Comparison of ENCODE assay signal across 16 cellular contexts in the genomic region with DNA sequence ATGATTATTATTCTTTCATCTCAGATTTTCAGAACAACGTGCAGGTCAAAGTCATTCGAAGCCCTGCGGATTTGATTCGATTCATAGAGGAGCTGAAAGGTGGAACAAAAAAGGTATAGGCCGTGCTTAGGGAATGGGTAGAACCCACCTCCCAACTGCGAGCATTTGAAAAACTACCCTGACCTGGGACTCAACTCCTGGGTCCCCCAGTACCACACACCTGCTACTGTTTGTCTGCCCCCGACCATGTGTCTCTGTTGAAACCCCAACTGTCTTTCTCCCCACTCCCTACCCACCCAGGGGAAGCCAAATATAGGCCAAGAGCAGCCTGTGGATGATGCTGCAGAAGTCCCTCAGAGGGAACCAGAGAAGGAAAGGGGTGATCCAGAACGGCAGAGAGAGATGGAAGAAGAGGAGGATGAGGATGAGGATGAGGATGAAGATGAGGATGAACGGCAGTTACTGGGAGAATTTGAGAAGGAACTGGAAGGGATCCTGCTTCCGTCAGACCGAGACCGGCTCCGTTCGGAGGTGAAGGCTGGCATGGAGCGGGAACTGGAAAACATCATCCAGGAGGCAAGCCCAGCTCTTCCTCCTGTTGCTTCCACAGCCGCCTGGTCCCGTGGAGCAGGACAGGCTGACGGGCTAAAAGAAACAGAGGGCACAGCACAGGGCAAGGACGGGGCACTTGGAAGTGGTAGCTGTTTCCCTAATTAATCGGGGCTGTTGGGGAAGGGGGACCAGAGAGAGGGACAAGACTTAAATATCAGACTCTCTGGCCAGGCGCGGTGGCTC. TPM values are rescaled to one million over a fixed set of nuclear protein-coding genes. Genes with fewer than 3 reads are reported as not detected.
DNase-seq lines count a peak whose midpoint lies in the region; ATAC-seq and TF ChIP-seq lines count a peak whose summit lies in the region.
"Had no signal": no experiment of that assay in that cellular context is flagged by ENCODE, and none has a peak within 500 bp of the region (broad histone marks: within the 10 kb centered on the region; RNA-seq: fewer than 3 reads in every experiment).

No MANE protein-coding gene starts in this region.

- CTCF ChIA-PET in activated naive CD4-positive, alpha-beta T cell treated with anti-CD3 and anti-CD28 coated beads for 36 hours (lab: Charles Lee) = interaction anchor here (0.6 to 1.8 kb wide), 4 partner anchors 11 to 217 kb away, joined by 3 to 8 read pairs (median 4); a partner anchor contains a TSS
- CTCF ChIA-PET in HEK293 (lab: Yijun Ruan, JAX) = interaction anchor here (0.7 to 1.0 kb wide), 2 partner anchors 11 to 86 kb away, joined by 3 read pairs; no protein-coding TSS in a partner anchor

- H3K27ac Mint-ChIP-seq in activated naive CD4-positive, alpha-beta T cell treated with anti-CD3 and anti-CD28 coated beads for 36 hours = peak overlapping the region; percentile 36
- peak overlapping the region; percentile 30 to 92 for H3K27ac Mint-ChIP-seq in effector memory CD8-positive, alpha-beta T cell
- H3K27ac Mint-ChIP-seq in type B pancreatic cell = no peak overlapping the region

- H3K36me3 ChIP-seq in HEK293 (ENCODE audit: control insufficient read depth in 2 of 2, insufficient read depth in 1 of 2, low read length in 2 of 2) = peaks cover 14 to 62% of the 10 kb centered on the region in 2 experiments; a peak in 2 of 3 replicates

- ATAC-seq in effector memory CD8-positive, alpha-beta T cell (replicated peaks) = no peak
- ATAC-seq in GM18498 (IDR thresholded peaks at IDR 0.05; ENCODE audit: unreplicated experiment) = no peak

- intact Hi-C loops in activated naive CD4-positive, alpha-beta T cell treated with anti-CD3 and anti-CD28 coated beads for 36 hours (cut with micrococcal nuclease) = no loop called here

- no peak overlapping the region for H3K27ac ChIP-seq in HEK293 (ENCODE audit: extremely low read depth, low read depth, low read length)
- H3K27ac ChIP-seq: RWPE1 had no signal

- no peaks in the 10 kb centered on the region for H3K4me1 Mint-ChIP-seq in activated naive CD4-positive, alpha-beta T cell treated with anti-CD3 and anti-CD28 coated beads for 36 hours (ENCODE audit: low read depth)
- peaks cover 6 to 7% of the 10 kb centered on the region in 2 donors for H3K4me1 Mint-ChIP-seq in effector memory CD8-positive, alpha-beta T cell (ENCODE audit: low read depth in 2 of 2)
- H3K4me1 Mint-ChIP-seq in type B pancreatic cell (ENCODE audit: unreplicated experiment) = no peaks in the 10 kb centered on the region

- no peak overlapping the region for H3K4me3 Mint-ChIP-seq in activated naive CD4-positive, alpha-beta T cell treated with anti-CD3 and anti-CD28 coated beads for 36 hours
- no peak overlapping the region for H3K4me3 Mint-ChIP-seq in effector memory CD8-positive, alpha-beta T cell
- H3K4me3 Mint-ChIP-seq in type B pancreatic cell = no peak overlapping the region
- H3K4me3 Mint-ChIP-seq: CD4-positive, CD25-positive, alpha-beta regulatory T cell; IgD-negative memory B cell had no signal

- TF ChIP-seq CTCF in HEK293 (tag by site-specific recombination; IDR thresholded peaks at IDR 0.05) = no peak
- TF ChIP-seq CTCF in type B pancreatic cell (conservative IDR thresholded peaks at IDR 0.05) = no peak

- no peaks in the 10 kb centered on the region for H3K4me1 ChIP-seq in HEK293 (ENCODE audit: control insufficient read depth, insufficient read depth, low read length)

- DNase-seq in activated naive CD4-positive, alpha-beta T cell treated with anti-CD3 and anti-CD28 coated beads for 36 hours = no peak
- DNase-seq in activated naive CD4-positive, alpha-beta T cell treated with anti-CD3 and anti-CD28 coated beads, Interleukin-2, amount 50 U/mL, for 16 hours = no peak
- DNase-seq in effector memory CD8-positive, alpha-beta T cell = no peak
- peak; percentile 40 for DNase-seq in type B pancreatic cell (ENCODE audit: extremely low spot score, unreplicated experiment)
- no peak for DNase-seq in NCI-H146 (lab: John Stamatoyannopoulos, UW)
- DNase-seq: AML-193; CD4-positive, CD25-positive, alpha-beta regulatory T cell; DMS79; GOT3; NCI-H1436 treated with DMSO at 0.1 percent for 48 hours; NCI-H226; NCI-H526 treated with DMSO at 0.1 percent for 48 hours had no signal

- peaks cover 24% of the 10 kb centered on the region for H3K36me3 Mint-ChIP-seq in activated naive CD4-positive, alpha-beta T cell treated with anti-CD3 and anti-CD28 coated beads for 36 hours (ENCODE audit: low read depth)
- H3K36me3 Mint-ChIP-seq in effector memory CD8-positive, alpha-beta T cell (ENCODE audit: insufficient read depth) = peaks cover 57% of the 10 kb centered on the region
- peaks cover 23% of the 10 kb centered on the region for H3K36me3 Mint-ChIP-seq in type B pancreatic cell

- H3K27me3 Mint-ChIP-seq in activated naive CD4-positive, alpha-beta T cell treated with anti-CD3 and anti-CD28 coated beads for 36 hours (ENCODE audit: low read depth) = no peaks in the 10 kb centered on the region
- H3K27me3 Mint-ChIP-seq in effector memory CD8-positive, alpha-beta T cell = no peaks in the 10 kb centered on the region
- H3K27me3 Mint-ChIP-seq in type B pancreatic cell = peaks cover under 1% of the 10 kb centered on the region
- H3K27me3 Mint-ChIP-seq: IgD-negative memory B cell had no signal

- POLR2A ChIA-PET in HEK293 (lab: Yijun Ruan, JAX) = interaction anchor here (0.7 kb wide), 1 partner anchor 8 kb away, joined by 3 read pairs; no protein-coding TSS in a partner anchor

- no peak overlapping the region for H3K4me3 ChIP-seq in HEK293 (ENCODE audit: low read depth, low read length)

- no peaks in the 10 kb centered on the region for H3K9me3 ChIP-seq in HEK293 (ENCODE audit: control insufficient read depth, insufficient read depth, low read depth, low read length)

- no peaks in the 10 kb centered on the region for H3K9me3 Mint-ChIP-seq in activated naive CD4-positive, alpha-beta T cell treated with anti-CD3 and anti-CD28 coated beads for 36 hours
- H3K9me3 Mint-ChIP-seq in effector memory CD8-positive, alpha-beta T cell = no peaks in the 10 kb centered on the region
- no peaks in the 10 kb centered on the region for H3K9me3 Mint-ChIP-seq in type B pancreatic cell
- H3K9me3 Mint-ChIP-seq: CD4-positive, CD25-positive, alpha-beta regulatory T cell; IgD-negative memory B cell had no signal

TF ChIP-seq in HEK293, 187 proteins besides CTCF, POLR2A, EP300 and RAD21:
- TF ChIP-seq, protein P1, sequence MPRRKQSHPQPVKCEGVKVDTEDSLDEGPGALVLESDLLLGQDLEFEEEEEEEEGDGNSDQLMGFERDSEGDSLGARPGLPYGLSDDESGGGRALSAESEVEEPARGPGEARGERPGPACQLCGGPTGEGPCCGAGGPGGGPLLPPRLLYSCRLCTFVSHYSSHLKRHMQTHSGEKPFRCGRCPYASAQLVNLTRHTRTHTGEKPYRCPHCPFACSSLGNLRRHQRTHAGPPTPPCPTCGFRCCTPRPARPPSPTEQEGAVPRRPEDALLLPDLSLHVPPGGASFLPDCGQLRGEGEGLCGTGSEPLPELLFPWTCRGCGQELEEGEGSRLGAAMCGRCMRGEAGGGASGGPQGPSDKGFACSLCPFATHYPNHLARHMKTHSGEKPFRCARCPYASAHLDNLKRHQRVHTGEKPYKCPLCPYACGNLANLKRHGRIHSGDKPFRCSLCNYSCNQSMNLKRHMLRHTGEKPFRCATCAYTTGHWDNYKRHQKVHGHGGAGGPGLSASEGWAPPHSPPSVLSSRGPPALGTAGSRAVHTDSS (tag by site-specific recombination; IDR thresholded peaks at IDR 0.05) = peak; percentile 91
- TF ChIP-seq, protein P2, sequence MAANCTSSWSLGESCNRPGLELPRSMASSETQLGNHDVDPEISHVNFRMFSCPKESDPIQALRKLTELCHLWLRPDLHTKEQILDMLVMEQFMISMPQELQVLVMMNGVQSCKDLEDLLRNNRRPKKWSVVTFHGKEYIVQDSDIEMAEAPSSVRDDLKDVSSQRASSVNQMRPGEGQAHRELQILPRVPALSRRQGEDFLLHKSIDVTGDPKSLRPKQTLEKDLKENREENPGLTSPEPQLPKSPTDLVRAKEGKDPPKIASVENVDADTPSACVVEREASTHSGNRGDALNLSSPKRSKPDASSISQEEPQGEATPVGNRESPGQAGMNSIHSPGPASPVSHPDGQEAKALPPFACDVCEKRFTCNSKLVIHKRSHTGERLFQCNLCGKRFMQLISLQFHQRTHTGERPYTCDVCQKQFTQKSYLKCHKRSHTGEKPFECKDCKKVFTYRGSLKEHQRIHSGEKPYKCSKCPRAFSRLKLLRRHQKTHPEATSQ (tag by site-specific recombination; IDR thresholded peaks at IDR 0.05) = no peak
- TF ChIP-seq, protein P3, sequence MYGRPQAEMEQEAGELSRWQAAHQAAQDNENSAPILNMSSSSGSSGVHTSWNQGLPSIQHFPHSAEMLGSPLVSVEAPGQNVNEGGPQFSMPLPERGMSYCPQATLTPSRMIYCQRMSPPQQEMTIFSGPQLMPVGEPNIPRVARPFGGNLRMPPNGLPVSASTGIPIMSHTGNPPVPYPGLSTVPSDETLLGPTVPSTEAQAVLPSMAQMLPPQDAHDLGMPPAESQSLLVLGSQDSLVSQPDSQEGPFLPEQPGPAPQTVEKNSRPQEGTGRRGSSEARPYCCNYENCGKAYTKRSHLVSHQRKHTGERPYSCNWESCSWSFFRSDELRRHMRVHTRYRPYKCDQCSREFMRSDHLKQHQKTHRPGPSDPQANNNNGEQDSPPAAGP (tag by site-specific recombination; IDR thresholded peaks at IDR 0.05) = no peak
- TF ChIP-seq ZNF292 (tag by site-specific recombination; IDR thresholded peaks at IDR 0.05; ENCODE audit: borderline replicate concordance, low read depth) = no peak
- no peak for TF ChIP-seq ZNF514 (tag by site-specific recombination; IDR thresholded peaks at IDR 0.05)

RNA-seq across cellular contexts. Expression of a gene that starts 20.5 kb away (rescaled TPM):
- 10 to 100 TPM; 26.7 to 28.0 TPM for total RNA-seq in activated naive CD4-positive, alpha-beta T cell treated with anti-CD3 and anti-CD28 coated beads for 36 hours
- total RNA-seq in type B pancreatic cell (ENCODE audit: low replicate concordance) = 0.33 and 4.1 TPM in 2 replicates

RNA-seq across cellular contexts. Expression of a gene that starts 24.1 kb away (rescaled TPM):
- 10 to 100 TPM; 60.7 to 60.9 TPM for total RNA-seq in activated naive CD4-positive, alpha-beta T cell treated with anti-CD3 and anti-CD28 coated beads for 36 hours
- total RNA-seq in type B pancreatic cell (ENCODE audit: low replicate concordance) = 222 and 236 TPM in 2 replicates

RNA-seq across cellular contexts. Expression of a gene that starts 26.8 kb away (rescaled TPM):
- 1 to 10 TPM; 6.4 to 7.7 TPM for total RNA-seq in activated naive CD4-positive, alpha-beta T cell treated with anti-CD3 and anti-CD28 coated beads for 36 hours
- 34.8 and 40.8 TPM in 2 replicates for total RNA-seq in type B pancreatic cell (ENCODE audit: low replicate concordance)

RNA-seq across cellular contexts. Expression of a gene that starts 34.1 kb away (rescaled TPM):
- total RNA-seq in activated naive CD4-positive, alpha-beta T cell treated with anti-CD3 and anti-CD28 coated beads for 36 hours = 100 to 1,000 TPM; 194 to 202 TPM
- total RNA-seq in type B pancreatic cell (ENCODE audit: low replicate concordance) = 124 and 193 TPM in 2 replicates

RNA-seq across cellular contexts. Expression of a gene that starts 36.9 kb away (rescaled TPM):
- total RNA-seq in activated naive CD4-positive, alpha-beta T cell treated with anti-CD3 and anti-CD28 coated beads for 36 hours = 10 to 100 TPM; 10.4 to 10.8 TPM
- total RNA-seq in type B pancreatic cell (ENCODE audit: low replicate concordance) = 15.0 and 20.1 TPM in 2 replicates
